8 cellular contexts compared by ENCODE assay signal in genomic region chr15:58987501-58988010, GRCh38.
DNase-seq lines count a peak whose midpoint lies in the region; ATAC-seq lines count a peak whose summit lies in the region.

TSS of gene RNF111 (plus strand) at chr15:58987663. CDS start at chr15:59030823, 43,160 bp downstream.

- DNase-seq in AG08396 (ENCODE audit: low spot score) (peak; percentile 94), NCI-H446 treated with DMSO at 0.1 percent for 48 hours (lab: John Stamatoyannopoulos, UW) (peak; percentile 90), cerebellar cortex (ENCODE audit: low spot score) (peak; percentile 96), islet precursor cell (peak; percentile 96)
- peak; percentile 81 to 86 (median 84) for DNase-seq in stimulated activated CD4-positive, alpha-beta T cell treated with anti-CD3 and anti-CD28 coated beads, Interleukin-12 subunit alpha, Interleukin-12 subunit beta, amount 100 ng/mL, for 48 hours (ENCODE audit: low read depth in 2 of 3, low spot score in 1 of 3)

- ATAC-seq in GM19023 (IDR thresholded peaks at IDR 0.05; ENCODE audit: unreplicated experiment) (peak; percentile 64), HG03280 (IDR thresholded peaks at IDR 0.05; ENCODE audit: unreplicated experiment) (peak; percentile 84)
- peak; percentile 89 to 90 for ATAC-seq in activated CD4-positive, CD25-positive, alpha-beta regulatory T cell treated with anti-CD3 and anti-CD28 coated beads, Interleukin-2, amount 50 U/mL, for 24 hours

Comparison
In these comparisons a context has a peak if more than half of its experiments do, and no peak if none do; other contexts are left out.
1. Peak in every context shown above with its lines: DNase-seq and ATAC-seq.